Comparison of ENCODE assay signal across 1 cellular context in genomic region chr1:109274533-109275476, GRCh38.
TF ChIP-seq lines count a peak whose summit lies in the region.

No MANE protein-coding gene starts in this region.

TF ChIP-seq in HepG2, 621 proteins besides CTCF, POLR2A, EP300 and RAD21 (continued from another document):
- no peak for TF ChIP-seq PRDM15 (CRISPR knock-in tag; IDR thresholded peaks at IDR 0.05)
- TF ChIP-seq ZNF878 (CRISPR knock-in tag; IDR thresholded peaks at IDR 0.05): no peak
- no peak for TF ChIP-seq SSRP1 (CRISPR knock-in tag; IDR thresholded peaks at IDR 0.05)
- no peak for TF ChIP-seq SMYD3 (CRISPR knock-in tag; IDR thresholded peaks at IDR 0.05)
- TF ChIP-seq ZNF784 (CRISPR knock-in tag; IDR thresholded peaks at IDR 0.05; ENCODE audit: borderline replicate concordance): peak; percentile 38; the same call in 1 of the 2 replicates
- no peak for TF ChIP-seq DDIT3 (CRISPR knock-in tag; IDR thresholded peaks at IDR 0.05)
- no peak for TF ChIP-seq ZNF33A (CRISPR knock-in tag; IDR thresholded peaks at IDR 0.05; ENCODE audit: borderline replicate concordance)
- peak; percentile 54; the same call in 1 of the 2 replicates for TF ChIP-seq HOXA5 (CRISPR knock-in tag; IDR thresholded peaks at IDR 0.05)
- no peak; the same call in 1 of the 2 replicates for TF ChIP-seq ZMAT3 (CRISPR knock-in tag; conservative IDR thresholded peaks at IDR 0.05)
- TF ChIP-seq TOPORS (CRISPR knock-in tag; IDR thresholded peaks at IDR 0.05): no peak
- no peak for TF ChIP-seq ZSCAN21 (CRISPR knock-in tag; IDR thresholded peaks at IDR 0.05; ENCODE audit: borderline replicate concordance)
- TF ChIP-seq ZNF713 (CRISPR knock-in tag; IDR thresholded peaks at IDR 0.05): no peak
- TF ChIP-seq ARNTL (CRISPR knock-in tag; IDR thresholded peaks at IDR 0.05): peak; percentile 55; the same call in 1 of the 2 replicates
- TF ChIP-seq ZNF547 (CRISPR knock-in tag; IDR thresholded peaks at IDR 0.05): no peak
- TF ChIP-seq ZNF530 (CRISPR knock-in tag; IDR thresholded peaks at IDR 0.05; ENCODE audit: low read depth): no peak
- TF ChIP-seq NFRKB (IDR thresholded peaks at IDR 0.05): no peak
- TF ChIP-seq ZBTB46 (CRISPR knock-in tag; IDR thresholded peaks at IDR 0.05; ENCODE audit: borderline replicate concordance): no peak
- TF ChIP-seq PRPF4 (IDR thresholded peaks at IDR 0.05; ENCODE audit: low read depth, low read length, poor library complexity, severe bottlenecking): no peak
- no peak for TF ChIP-seq ZBTB1 (CRISPR knock-in tag; IDR thresholded peaks at IDR 0.05; ENCODE audit: borderline replicate concordance)
- no peak for TF ChIP-seq GMEB1 (CRISPR knock-in tag; IDR thresholded peaks at IDR 0.05; ENCODE audit: borderline replicate concordance)
- TF ChIP-seq ZNF660 (CRISPR knock-in tag; IDR thresholded peaks at IDR 0.05; ENCODE audit: borderline replicate concordance, low read depth): no peak
- no peak for TF ChIP-seq ZFP62 (CRISPR knock-in tag; IDR thresholded peaks at IDR 0.05)
- TF ChIP-seq FOXC1 (CRISPR knock-in tag; IDR thresholded peaks at IDR 0.05; ENCODE audit: borderline replicate concordance): peak; percentile 70; the same call in 1 of the 2 replicates
- TF ChIP-seq E2F5 (CRISPR knock-in tag; conservative IDR thresholded peaks at IDR 0.05): no peak
- no peak for TF ChIP-seq HOXA9 (CRISPR knock-in tag; IDR thresholded peaks at IDR 0.05; ENCODE audit: borderline replicate concordance)
- TF ChIP-seq ZIK1 (CRISPR knock-in tag; IDR thresholded peaks at IDR 0.05; ENCODE audit: borderline replicate concordance, low read depth): no peak
- TF ChIP-seq TCF12 (IDR thresholded peaks at IDR 0.05): no peak
- TF ChIP-seq TCF12 (CRISPR knock-in tag; IDR thresholded peaks at IDR 0.05): peak; percentile 27; the same call in 1 of the 2 replicates
- TF ChIP-seq ZNF230 (CRISPR knock-in tag; IDR thresholded peaks at IDR 0.05): no peak
- no peak for TF ChIP-seq ZNF879 (CRISPR knock-in tag; IDR thresholded peaks at IDR 0.05)
- no peak for TF ChIP-seq ELF1 (CRISPR knock-in tag; IDR thresholded peaks at IDR 0.05)
- 0 out of 2 replicates have a peak, but pooled peaks have one; percentile 34 for TF ChIP-seq NFKBIZ (CRISPR knock-in tag; IDR thresholded peaks at IDR 0.05)
- TF ChIP-seq ZFP41 (CRISPR knock-in tag; IDR thresholded peaks at IDR 0.05; ENCODE audit: borderline replicate concordance): no peak
- TF ChIP-seq HCFC1 (IDR thresholded peaks at IDR 0.05; ENCODE audit: low read depth, low read length): no peak
- no peak for TF ChIP-seq ZNF747 (CRISPR knock-in tag; IDR thresholded peaks at IDR 0.05; ENCODE audit: borderline replicate concordance)
- TF ChIP-seq ZFP1 (CRISPR knock-in tag; IDR thresholded peaks at IDR 0.05): no peak
TF ChIP-seq in HepG2: peak in this region for 204.
